ENCODE assay signal across 27 cellular contexts in the genomic region with DNA sequence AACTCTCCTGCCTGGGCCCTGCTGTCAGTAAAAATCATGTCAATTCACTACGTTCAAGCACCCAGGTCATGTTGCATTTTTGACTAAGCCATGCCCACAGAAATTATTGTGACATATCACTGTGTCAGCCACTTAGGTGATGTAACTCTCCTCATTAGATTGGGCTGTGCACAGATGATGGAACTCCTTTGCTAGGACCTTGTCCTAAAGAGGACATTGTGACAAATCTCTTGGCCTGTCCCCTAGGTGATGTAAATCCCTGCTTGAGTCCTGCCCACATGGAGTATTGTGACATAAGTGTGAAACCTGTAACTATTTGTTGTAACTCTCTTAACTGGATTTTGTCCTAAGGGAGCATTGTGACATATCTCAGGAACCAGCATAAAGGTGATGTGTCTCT.
"Had no signal": no experiment of that assay in that cellular context is flagged by ENCODE, and none has a peak within 500 bp of the region (broad histone marks: within the 10 kb centered on the region; RNA-seq: fewer than 3 reads in every experiment).

No MANE protein-coding gene starts in this region.

- H3K4me1 Mint-ChIP-seq: stimulated activated effector memory CD8-positive, alpha-beta T cell treated with anti-CD3 and anti-CD28 coated beads, Interleukin-12 subunit alpha, Interleukin-12 subunit beta, amount 100 ng/mL, for 72 hours; stimulated activated memory B cell treated with anti-CD40 and anti-IgM and Interleukin-4, amounts not matched to agents 10 μg/mL and 1 μg/mL and 100 μg/mL, for 72 hours; stimulated activated naive B cell treated with anti-CD40 and anti-IgM and Interleukin-4, amounts not matched to agents 10 μg/mL and 1 μg/mL and 100 μg/mL, for 72 hours; stimulated activated naive CD8-positive, alpha-beta T cell treated with anti-CD3 and anti-CD28 coated beads, Interleukin-15, amount 100 ng/mL, for 72 hours had no signal

- DNase-seq: stimulated activated CD4-positive, alpha-beta T cell treated with anti-CD3 and anti-CD28 coated beads, Interleukin-2, amount 100 ng/mL, for 48 hours; stimulated activated CD4-positive, alpha-beta T cell treated with anti-CD3 and anti-CD28 coated beads, Interleukin-4, amount 100 ng/mL, for 1 hour; stimulated activated CD4-positive, alpha-beta T cell treated with anti-CD3 and anti-CD28 coated beads, Interleukin-4, amount 100 ng/mL, for 24 hours; stimulated activated CD4-positive, alpha-beta T cell treated with anti-CD3 and anti-CD28 coated beads, Interleukin-4, amount 100 ng/mL, for 4 hours; stimulated activated CD8-positive, alpha-beta memory T cell treated with anti-CD3 and anti-CD28 coated beads, Interleukin-4, amount 100 ng/mL, for 48 hours; stimulated activated naive B cell treated with anti-CD40 and anti-IgM and Interleukin-4, amounts not matched to agents 10 μg/mL and 1 μg/mL and 100 μg/mL, for 72 hours; stimulated activated naive CD4-positive, alpha-beta T cell; stimulated activated naive CD4-positive, alpha-beta T cell treated with Interleukin-2 at 50 U/mL for 16 hours; stimulated activated naive CD8-positive, alpha-beta T cell treated with anti-CD3 and anti-CD28 coated beads, Interleukin-15, amount 100 ng/mL, for 72 hours; stimulated activated naive CD8-positive, alpha-beta T cell treated with anti-CD3 and anti-CD28 coated beads, Interleukin-15, Interleukin-2, amounts not matched to agents 100 U/mL and 50 U/mL, for 24 hours; stomach; substantia nigra; testis; thyroid gland; tibial artery; transverse colon; upper lobe of left lung; upper lobe of right lung; uterus had no signal

- H3K27me3 Mint-ChIP-seq: stimulated activated memory B cell treated with anti-CD40 and anti-IgM and Interleukin-4, amounts not matched to agents 10 μg/mL and 1 μg/mL and 100 μg/mL, for 72 hours; stimulated activated naive B cell treated with anti-CD40 and anti-IgM and Interleukin-4, amounts not matched to agents 10 μg/mL and 1 μg/mL and 100 μg/mL, for 72 hours; stimulated activated naive CD8-positive, alpha-beta T cell treated with anti-CD3 and anti-CD28 coated beads, Interleukin-15, amount 100 ng/mL, for 72 hours; stimulated activated naive CD8-positive, alpha-beta T cell treated with anti-CD3 and anti-CD28 coated beads, Interleukin-15, Interleukin-2, amounts not matched to agents 100 ng/mL and 50 ng/mL, for 24 hours; type B pancreatic cell had no signal

- H3K36me3 Mint-ChIP-seq: stimulated activated effector memory CD8-positive, alpha-beta T cell treated with anti-CD3 and anti-CD28 coated beads, Interleukin-12 subunit alpha, Interleukin-12 subunit beta, amount 100 ng/mL, for 72 hours; stimulated activated memory B cell treated with anti-CD40 and anti-IgM and Interleukin-4, amounts not matched to agents 10 μg/mL and 1 μg/mL and 100 μg/mL, for 72 hours; stimulated activated naive B cell treated with anti-CD40 and anti-IgM and Interleukin-4, amounts not matched to agents 10 μg/mL and 1 μg/mL and 100 μg/mL, for 72 hours; type B pancreatic cell had no signal

- H3K27ac ChIP-seq: stomach, suprapubic skin, testis, thoracic aorta, thyroid gland, tibial artery, tibial nerve, transverse colon, upper lobe of left lung, upper lobe of right lung, uterus, vagina had no signal

- H3K27ac Mint-ChIP-seq: stimulated activated effector memory CD8-positive, alpha-beta T cell treated with anti-CD3 and anti-CD28 coated beads, Interleukin-12 subunit alpha, Interleukin-12 subunit beta, amount 100 ng/mL, for 72 hours; stimulated activated memory B cell treated with anti-CD40 and anti-IgM and Interleukin-4, amounts not matched to agents 10 μg/mL and 1 μg/mL and 100 μg/mL, for 72 hours; stimulated activated naive B cell treated with anti-CD40 and anti-IgM and Interleukin-4, amounts not matched to agents 10 μg/mL and 1 μg/mL and 100 μg/mL, for 72 hours; stimulated activated naive CD8-positive, alpha-beta T cell treated with anti-CD3 and anti-CD28 coated beads, Interleukin-15, amount 100 ng/mL, for 72 hours; stimulated activated naive CD8-positive, alpha-beta T cell treated with anti-CD3 and anti-CD28 coated beads, Interleukin-15, Interleukin-2, amounts not matched to agents 100 ng/mL and 50 ng/mL, for 24 hours; type B pancreatic cell had no signal

- H3K9me3 Mint-ChIP-seq: stimulated activated effector memory CD8-positive, alpha-beta T cell treated with anti-CD3 and anti-CD28 coated beads, Interleukin-12 subunit alpha, Interleukin-12 subunit beta, amount 100 ng/mL, for 72 hours; stimulated activated memory B cell treated with anti-CD40 and anti-IgM and Interleukin-4, amounts not matched to agents 10 μg/mL and 1 μg/mL and 100 μg/mL, for 72 hours; stimulated activated naive B cell treated with anti-CD40 and anti-IgM and Interleukin-4, amounts not matched to agents 10 μg/mL and 1 μg/mL and 100 μg/mL, for 72 hours; stimulated activated naive CD8-positive, alpha-beta T cell treated with anti-CD3 and anti-CD28 coated beads, Interleukin-15, Interleukin-2, amounts not matched to agents 100 ng/mL and 50 ng/mL, for 24 hours; type B pancreatic cell had no signal

- H3K4me3 Mint-ChIP-seq: stimulated activated effector memory CD8-positive, alpha-beta T cell treated with anti-CD3 and anti-CD28 coated beads, Interleukin-12 subunit alpha, Interleukin-12 subunit beta, amount 100 ng/mL, for 72 hours; stimulated activated memory B cell treated with anti-CD40 and anti-IgM and Interleukin-4, amounts not matched to agents 10 μg/mL and 1 μg/mL and 100 μg/mL, for 72 hours; stimulated activated naive B cell treated with anti-CD40 and anti-IgM and Interleukin-4, amounts not matched to agents 10 μg/mL and 1 μg/mL and 100 μg/mL, for 72 hours; stimulated activated naive CD8-positive, alpha-beta T cell treated with anti-CD3 and anti-CD28 coated beads, Interleukin-15, amount 100 ng/mL, for 72 hours; stimulated activated naive CD8-positive, alpha-beta T cell treated with anti-CD3 and anti-CD28 coated beads, Interleukin-15, Interleukin-2, amounts not matched to agents 100 ng/mL and 50 ng/mL, for 24 hours; type B pancreatic cell had no signal

- ATAC-seq: stimulated activated effector memory CD8-positive, alpha-beta T cell treated with anti-CD3 and anti-CD28 coated beads, Interleukin-12 subunit alpha, Interleukin-12 subunit beta, amount 100 ng/mL, for 72 hours; stimulated activated memory B cell treated with anti-CD40 and anti-IgM and Interleukin-4, amounts not matched to agents 10 μg/mL and 1 μg/mL and 100 μg/mL, for 72 hours; stimulated activated naive B cell treated with anti-CD40 and anti-IgM and Interleukin-4, amounts not matched to agents 10 μg/mL and 1 μg/mL and 100 μg/mL, for 72 hours; stimulated activated naive CD8-positive, alpha-beta T cell treated with anti-CD3 and anti-CD28 coated beads, Interleukin-15, amount 100 ng/mL, for 72 hours; stimulated activated naive CD8-positive, alpha-beta T cell treated with anti-CD3 and anti-CD28 coated beads, Interleukin-15, Interleukin-2, amounts not matched to agents 100 U/mL and 50 U/mL, for 24 hours; upper lobe of right lung had no signal
